ENCODE assay signal across 8 cellular contexts in genomic region chr11:33376331-33377099, GRCh38. TPM values are rescaled to one million over a fixed set of nuclear protein-coding genes. Genes with fewer than 3 reads are reported as not detected.
A peak's percentile ranks its signal among the peaks of the same experiment; 100 is the strongest.
DNase-seq lines count a peak whose midpoint lies in the region; ATAC-seq and TF ChIP-seq lines count a peak whose summit lies in the region.

No MANE protein-coding gene starts in this region.

- peak overlapping the region; percentile 69 for H3K4me2 ChIP-seq in fibroblast of lung (ENCODE audit: extremely low read depth, insufficient read depth, low read length)

- H3K27me3 ChIP-seq in fibroblast of lung (ENCODE audit: control insufficient read depth, insufficient read depth, low read length) (peaks cover 6% of the 10 kb centered on the region), prostate gland (replicated peaks; ENCODE audit: insufficient read depth) (peaks cover 9% of the 10 kb centered on the region)

- H3K4me1 ChIP-seq in fibroblast of lung (ENCODE audit: control insufficient read depth, extremely low read depth, insufficient read depth, low read length): peaks cover 2% of the 10 kb centered on the region
- no peaks in the 10 kb centered on the region for H3K4me1 ChIP-seq in prostate gland (replicated peaks)

- H2AFZ ChIP-seq in fibroblast of lung (ENCODE audit: low read length): peak overlapping the region; percentile 4

- H3K36me3 ChIP-seq in fibroblast of lung (ENCODE audit: control insufficient read depth, insufficient read depth, low read length): no peaks in the 10 kb centered on the region
- no peaks in the 10 kb centered on the region for H3K36me3 ChIP-seq in prostate gland

- TF ChIP-seq POLR2A in prostate gland (IDR thresholded peaks at IDR 0.05): no peak

- no peak overlapping the region for H3K9ac ChIP-seq in fibroblast of lung (ENCODE audit: insufficient read depth, low read length)

- H3K9me3 ChIP-seq in fibroblast of lung (ENCODE audit: control insufficient read depth, insufficient read depth, low read depth, low read length) (no peaks in the 10 kb centered on the region), prostate gland (no peaks in the 10 kb centered on the region)

- H3K4me3 ChIP-seq in fibroblast of lung (replicated peaks in 1 of 4; ENCODE audit: control extremely low read depth in 1 of 4, insufficient read depth in 1 of 4, low read depth in 3 of 4, low read length in 4 of 4) (peak overlapping the region; percentile 25 to 65 (median 40)), prostate gland (peak overlapping the region; percentile 23 to 35)

- intact Hi-C loops in prostate gland (cut with DNase I): no loop called here

- no peaks in the 10 kb centered on the region for H3K79me2 ChIP-seq in fibroblast of lung (ENCODE audit: control insufficient read depth, insufficient read depth, low read length)

- H4K20me1 ChIP-seq in fibroblast of lung (ENCODE audit: control insufficient read depth, extremely low read depth, insufficient read depth, low read length): no peaks in the 10 kb centered on the region

- DNase-seq in NCI-H345 treated with DMSO at 0.1 percent for 48 hours (lab: John Stamatoyannopoulos, UW; ENCODE audit: unreplicated experiment) (peak; percentile 15), fibroblast of lung (ENCODE audit: low read depth in 2 of 2) (peak in 1 of 2 donors; percentile 35), prostate gland (ENCODE audit: low spot score) (no peak), mesenteric fat pad (ENCODE audit: low spot score) (no peak), COLO829 (ENCODE audit: low spot score) (no peak)

- peak; percentile 38 for ATAC-seq in GM18511 (IDR thresholded peaks at IDR 0.05; ENCODE audit: unreplicated experiment)
- no peak for ATAC-seq in HG03520 (IDR thresholded peaks at IDR 0.05; ENCODE audit: unreplicated experiment)
- ATAC-seq in GM21423 (IDR thresholded peaks at IDR 0.05; ENCODE audit: unreplicated experiment): no peak

- no peak overlapping the region for H3K27ac ChIP-seq in fibroblast of lung (ENCODE audit: insufficient read depth, low read length)
- no peak overlapping the region for H3K27ac ChIP-seq in prostate gland

- TF ChIP-seq CTCF in fibroblast of lung (conservative IDR thresholded peaks at IDR 0.05 in 1 of 2, IDR thresholded peaks at IDR 0.05 in 1 of 2; ENCODE audit: low read depth in 1 of 2, low read length in 2 of 2) (no peak), prostate gland (IDR thresholded peaks at IDR 0.05) (no peak)

- 2% methylated on average over 79 of the region's 99 CpGs for whole genome bisulfite sequencing in prostate gland

RNA-seq across cellular contexts. Expression of gene KIAA1549L, which starts 0.6 kb away (rescaled TPM):
- total RNA-seq in fibroblast of lung (0.17 and 0.26 TPM in 2 replicates), prostate gland (1 to 10 TPM in 1 of 2 donors, not detected in 1; 3.3 TPM), mesenteric fat pad (0.16 TPM)
- polyA plus RNA-seq in fibroblast of lung: 1.1 and 1.3 TPM in 2 replicates
- polyA plus RNA-seq in fibroblast of lung (2012): 1.2 and 1.5 TPM in 2 replicates
- polyA minus RNA-seq in fibroblast of lung (ENCODE audit: low replicate concordance): 7.1 and 7.3 TPM in 2 replicates
